Comparison of ENCODE assay signal across 19 cellular contexts in genomic region chr4:124178449-124179021, GRCh38.
DNase-seq lines count a peak whose midpoint lies in the region; ATAC-seq and TF ChIP-seq lines count a peak whose summit lies in the region.
"Had no signal": no experiment of that assay in that cellular context is flagged by ENCODE, and none has a peak within 500 bp of the region (broad histone marks: within the 10 kb centered on the region; RNA-seq: fewer than 3 reads in every experiment).

No MANE protein-coding gene starts in this region.

- H3K14ac ChIP-seq in IMR-90 (replicated peaks; ENCODE audit: low read depth, low read length) = peak overlapping the region; percentile 69

- peak overlapping the region; percentile 30 for H2AK9ac ChIP-seq in IMR-90 (replicated peaks; ENCODE audit: low read depth, low read length, poor library complexity)

- 0 out of 2 replicates have a peak overlapping the region, but pooled peaks have one; percentile 32 for H3K23ac ChIP-seq in IMR-90 (ENCODE audit: low read depth, low read length)

- ATAC-seq in IMR-90 (ENCODE audit: low read depth) (peak; percentile 24), HG02840 (IDR thresholded peaks at IDR 0.05; ENCODE audit: low FRiP score, unreplicated experiment) (no peak)
- ATAC-seq: activated naive CD4-positive, alpha-beta T cell treated with anti-CD3 and anti-CD28 coated beads, Interleukin-2, amount 50 U/mL, for 72 hours; activated T-cell treated with anti-CD3 and anti-CD28 coated beads, Interleukin-2, amount 50 U/mL, for 4 hours had no signal

- H4K8ac ChIP-seq in IMR-90 (ENCODE audit: low read depth in 2 of 2, low read length in 2 of 2) = peak overlapping the region in 1 of 2 experiments; percentile 44; a peak in 2 of 4 replicates

- H3K36me3 ChIP-seq in IMR-90 (ENCODE audit: control insufficient read depth, insufficient read depth, low read length) (no peaks in the 10 kb centered on the region), suprapubic skin (no peaks in the 10 kb centered on the region)
- H3K36me3 ChIP-seq: ovary had no signal

- peak overlapping the region; percentile 49; the same call in 1 of the 3 replicates for H2BK15ac ChIP-seq in IMR-90 (ENCODE audit: low read depth, low read length)

- no peak for TF ChIP-seq CTCF in IMR-90 (conservative IDR thresholded peaks at IDR 0.05; ENCODE audit: low read depth, low read length)
- TF ChIP-seq CTCF in astrocyte of the spinal cord (IDR thresholded peaks at IDR 0.05; ENCODE audit: low read depth, low read length) = no peak
- TF ChIP-seq CTCF in suprapubic skin (IDR thresholded peaks at IDR 0.05) = no peak
- TF ChIP-seq CTCF in nephron progenitor cell (IDR thresholded peaks at IDR 0.05) = no peak

- no peaks in the 10 kb centered on the region for H3K27me3 Mint-ChIP-seq in nephron progenitor cell (ENCODE audit: low read depth, poor library complexity)

- no peak overlapping the region for H2AFZ ChIP-seq in IMR-90 (replicated peaks; ENCODE audit: low read length, poor library complexity)

- dilution Hi-C loops in IMR-90 (cut with HindIII; ENCODE audit: low sequenced_read_pairs, unreplicated experiment) = no loop called here

- H4K91ac ChIP-seq in IMR-90 (ENCODE audit: insufficient read depth, low read depth, low read length) = peak overlapping the region; percentile 68; the same call in 1 of the 2 replicates

- TF ChIP-seq EP300 in suprapubic skin (IDR thresholded peaks at IDR 0.05) = no peak

- no CpG with 5 or more reads among the region's 4 CpGs for WGBS in IMR-90 (ENCODE audit: extremely low coverage in 2 of 2, insufficient read length in 1 of 2), 2 experiments
- 77% methylated on average over 4 of the region's 4 CpGs for WGBS in suprapubic skin

- H2BK5ac ChIP-seq in IMR-90 (ENCODE audit: low read depth, low read length, poor library complexity, severe bottlenecking) = peak overlapping the region; percentile 10

- H2BK20ac ChIP-seq in IMR-90 (ENCODE audit: low read depth, low read length) = peak overlapping the region; percentile 70

- H3K4me1 ChIP-seq in IMR-90 (ENCODE audit: control insufficient read depth, insufficient read depth, low read length) (peaks cover 12% of the 10 kb centered on the region), suprapubic skin (peaks cover 11% of the 10 kb centered on the region)

- peaks cover 4% of the 10 kb centered on the region for H3K9me3 Mint-ChIP-seq in nephron progenitor cell

- H3K4me3 Mint-ChIP-seq in nephron progenitor cell = no peak overlapping the region
- H3K4me3 Mint-ChIP-seq: activated T-cell treated with anti-CD3 and anti-CD28 coated beads, Interleukin-2, amount 50 U/mL, for 4 hours had no signal

- H2BK120ac ChIP-seq in IMR-90 (ENCODE audit: low read depth, low read length) = peak overlapping the region; percentile 82

- no peaks in the 10 kb centered on the region for H3K4me1 Mint-ChIP-seq in nephron progenitor cell

- BruUV-seq in IMR-90 (replicated peaks; lab: Mats Ljungman, UMichigan) = no TSS peak

- H3K27ac Mint-ChIP-seq in nephron progenitor cell = no peak overlapping the region
- H3K27ac Mint-ChIP-seq: activated naive CD4-positive, alpha-beta T cell treated with anti-CD3 and anti-CD28 coated beads, Interleukin-2, amount 50 U/mL, for 72 hours had no signal

- no peaks in the 10 kb centered on the region for H3K79me1 ChIP-seq in IMR-90 (ENCODE audit: low read depth in 1 of 2, low read length in 2 of 2)

- peaks cover 14% of the 10 kb centered on the region for H3K9me1 ChIP-seq in IMR-90 (ENCODE audit: insufficient read depth, low read length)

- H3K4me3 ChIP-seq in IMR-90 (ENCODE audit: insufficient read depth, low read depth, low read length) (no peak overlapping the region), astrocyte of the spinal cord (ENCODE audit: low read depth, low read length) (no peak overlapping the region), suprapubic skin (no peak overlapping the region)
- H3K4me3 ChIP-seq: ovary, skin epidermis had no signal

- H4K5ac ChIP-seq in IMR-90 (ENCODE audit: low read depth, low read length) = no peak overlapping the region; the same call in 1 of the 2 replicates

- no peak overlapping the region for H3K9ac ChIP-seq in IMR-90 (ENCODE audit: low read depth, low read length)

- intact Hi-C loops in IMR-90 (cut with micrococcal nuclease) = no loop called here

- in situ Hi-C loops in IMR-90 (cut with MboI; ENCODE audit: low sequenced_read_pairs) (no loop called here), astrocyte of the spinal cord (cut with HindIII; ENCODE audit: low sequenced_read_pairs) (no loop called here)

- H3K27ac ChIP-seq in IMR-90 (ENCODE audit: insufficient read depth, low read length) (no peak overlapping the region), suprapubic skin (peak overlapping the region; percentile 32)
- H3K27ac ChIP-seq: C4-2B, ovary, SK-N-MC had no signal

- H3K9me3 ChIP-seq in IMR-90 (ENCODE audit: control insufficient read depth, insufficient read depth, low read length) = no peaks in the 10 kb centered on the region
- no peaks in the 10 kb centered on the region for H3K9me3 ChIP-seq in suprapubic skin
- H3K9me3 ChIP-seq: ovary had no signal

- peak; percentile 58 for DNase-seq in IMR-90
- DNase-seq in astrocyte of the spinal cord (ENCODE audit: low read depth, low spot score) = peak; percentile 63
- peak; percentile 85 for DNase-seq in fibroblast of peridontal ligament (ENCODE audit: extremely low read depth)
- no peak for DNase-seq in suprapubic skin (ENCODE audit: low spot score in 2 of 2)
- DNase-seq in nephron progenitor cell = no peak
- DNase-seq in NCI-H2227 treated with DMSO at 0.1 percent for 48 hours (lab: John Stamatoyannopoulos, UW) = no peak
- DNase-seq: activated CD4-positive, alpha-beta T cell treated with anti-CD3 and anti-CD28 coated beads, Interleukin-2, amount 50 U/mL, for 48 hours; activated T-cell treated with anti-CD3 and anti-CD28 coated beads, Interleukin-2, amount 50 U/mL, for 4 hours; central memory CD4-positive, alpha-beta T cell; DMS79; NCI-H2081 treated with DMSO at 0.1 percent for 48 hours; NCI-H526 treated with DMSO at 0.1 percent for 48 hours; ovary; stimulated activated CD4-positive, alpha-beta T cell treated with anti-CD3 and anti-CD28 coated beads, Interleukin-4, amount 100 ng/mL, for 4 hours had no signal

- peak overlapping the region; percentile 24 for H3K18ac ChIP-seq in IMR-90 (ENCODE audit: low read depth, low read length)

- no peaks in the 10 kb centered on the region for H3K27me3 ChIP-seq in IMR-90 (ENCODE audit: control insufficient read depth, insufficient read depth, low read length)
- no peaks in the 10 kb centered on the region for H3K27me3 ChIP-seq in suprapubic skin
- H3K27me3 ChIP-seq: ovary had no signal

- peak overlapping the region; percentile 74 for H2AK5ac ChIP-seq in IMR-90 (ENCODE audit: low read depth, low read length)

- H3K4me2 ChIP-seq in IMR-90 (ENCODE audit: low read depth, low read length) = no peak overlapping the region; the same call in 1 of the 2 replicates

- no peak for TF ChIP-seq RAD21 in IMR-90 (IDR thresholded peaks at IDR 0.05; ENCODE audit: low read length)

- peak overlapping the region; percentile 67 for H3K4ac ChIP-seq in IMR-90 (ENCODE audit: low read depth, low read length)

- H4K20me1 ChIP-seq in IMR-90 (ENCODE audit: insufficient read depth, low read length) = no peaks in the 10 kb centered on the region; the same call in 1 of the 2 replicates

- no peaks in the 10 kb centered on the region for H3K36me3 Mint-ChIP-seq in nephron progenitor cell (ENCODE audit: low read depth)
- H3K36me3 Mint-ChIP-seq: activated naive CD4-positive, alpha-beta T cell treated with anti-CD3 and anti-CD28 coated beads, Interleukin-2, amount 50 U/mL, for 72 hours had no signal

- CTCF ChIA-PET in IMR-90 (lab: Yijun Ruan, JAX) = interaction anchor here (0.9 to 1.3 kb wide), 2 partner anchors 13 to 21 kb away, joined by 4 to 5 read pairs; no protein-coding TSS in a partner anchor

- H3K56ac ChIP-seq in IMR-90 (ENCODE audit: extremely low read depth, insufficient read depth, low read length) = peak overlapping the region; percentile 11; the same call in 1 of the 2 replicates

- POLR2A ChIA-PET in IMR-90 (lab: Charles Lee; ENCODE audit: unreplicated experiment) = no interaction called here

- TF ChIP-seq POLR2A in IMR-90 (IDR thresholded peaks at IDR 0.05; ENCODE audit: low read depth, low read length) = no peak
- TF ChIP-seq POLR2A in suprapubic skin (IDR thresholded peaks at IDR 0.05) = no peak

TF ChIP-seq in IMR-90, 13 proteins besides CTCF, POLR2A, EP300 and RAD21:
- TF ChIP-seq CEBPB (IDR thresholded peaks at IDR 0.05; ENCODE audit: low read depth, low read length) = no peak
- TF ChIP-seq RFX5 (IDR thresholded peaks at IDR 0.05; ENCODE audit: low read depth, low read length) = no peak
- TF ChIP-seq USF2 (IDR thresholded peaks at IDR 0.05; ENCODE audit: low read depth, low read length) = no peak
- no peak for TF ChIP-seq NFE2L2 (IDR thresholded peaks at IDR 0.05; ENCODE audit: low read depth, low read length)
- TF ChIP-seq RCOR1 (IDR thresholded peaks at IDR 0.05; ENCODE audit: insufficient replicate concordance, low read length) = no peak
- no peak for TF ChIP-seq ELK1 (IDR thresholded peaks at IDR 0.05; ENCODE audit: borderline replicate concordance, low read depth, low read length)

Comparison
In these comparisons a context has a peak if more than half of its experiments do, and no peak if none do; other contexts are left out.
1. DNase-seq: peak in IMR-90 (single experiment), astrocyte of the spinal cord (single experiment) and fibroblast of peridontal ligament (single experiment); none in suprapubic skin (0 of 2), nephron progenitor cell (single experiment) and NCI-H2227 treated with DMSO at 0.1 percent for 48 hours (single experiment).